8 cellular contexts compared by ENCODE assay signal in the genomic region with DNA sequence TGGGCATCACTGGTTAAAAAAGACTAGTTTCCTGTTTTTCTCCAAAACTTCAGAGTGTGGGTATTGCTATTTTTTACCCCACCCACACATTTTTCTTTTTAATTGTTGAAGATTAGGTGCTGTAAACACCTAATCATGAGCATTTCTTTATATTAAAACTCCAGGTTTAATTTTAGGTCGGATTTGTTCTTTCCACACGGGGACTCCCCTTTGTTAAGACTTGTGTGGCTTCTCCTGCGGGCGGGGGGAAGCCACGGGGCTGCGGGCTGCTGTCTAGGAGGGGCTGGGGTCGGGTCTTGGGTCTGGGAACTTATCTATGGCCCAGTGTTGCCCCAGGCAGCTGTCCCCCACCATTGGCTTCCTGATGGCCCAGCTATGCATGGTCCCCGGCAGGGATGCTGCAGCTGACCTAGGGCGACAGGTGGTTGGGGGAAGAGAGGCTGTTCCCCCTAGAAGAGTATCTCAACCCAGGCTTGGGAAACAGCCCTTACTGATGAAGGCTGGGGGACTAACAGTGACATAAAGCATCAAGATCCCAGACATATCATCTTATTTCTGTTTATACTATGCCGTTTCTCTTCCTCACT.
DNase-seq lines count a peak whose midpoint lies in the region; ATAC-seq and TF ChIP-seq lines count a peak whose summit lies in the region.

No MANE protein-coding gene starts in this region.

- H3K4me3 Mint-ChIP-seq in activated naive CD8-positive, alpha-beta T cell treated with anti-CD3 and anti-CD28 coated beads, Interleukin-2, amount 50 U/mL, for 24 hours = peak overlapping the region; percentile 74

- H3K36me3 Mint-ChIP-seq in activated naive CD8-positive, alpha-beta T cell treated with anti-CD3 and anti-CD28 coated beads, Interleukin-2, amount 50 U/mL, for 24 hours (ENCODE audit: low read depth) = peaks cover 18% of the 10 kb centered on the region

- peak; percentile 79 for DNase-seq in activated effector memory CD4-positive, alpha-beta T cell treated with anti-CD3 and anti-CD28 coated beads, Interleukin-2, amount 50 U/mL, for 16 hours
- no peak for DNase-seq in activated effector memory CD4-positive, alpha-beta T cell treated with Interleukin-2 at 50 U/mL for 16 hours
- no peak for DNase-seq in activated naive CD8-positive, alpha-beta T cell treated with anti-CD3 and anti-CD28 coated beads, Interleukin-2, amount 50 U/mL, for 24 hours
- DNase-seq in substantia nigra (lab: John Stamatoyannopoulos, UW) = peak in 1 of 49 donors; percentile 17
- no peak for DNase-seq in HEK293T (ENCODE audit: extremely low spot score)
- no peak for DNase-seq in head of caudate nucleus

- CTCF ChIA-PET in HEK293T (lab: Yijun Ruan, JAX) = no interaction called here

- ATAC-seq in HG03280 (IDR thresholded peaks at IDR 0.05; ENCODE audit: unreplicated experiment) (peak; percentile 13), GM21528 (IDR thresholded peaks at IDR 0.05; ENCODE audit: low FRiP score, unreplicated experiment) (no peak)
- peak; percentile 30 for ATAC-seq in activated naive CD8-positive, alpha-beta T cell treated with anti-CD3 and anti-CD28 coated beads, Interleukin-2, amount 50 U/mL, for 24 hours

- intact Hi-C loops in head of caudate nucleus (cut with DNase I) = no loop called here

- POLR2A ChIA-PET in HEK293T (lab: Yijun Ruan, JAX) = no interaction called here

- H3K27ac Mint-ChIP-seq in activated naive CD8-positive, alpha-beta T cell treated with anti-CD3 and anti-CD28 coated beads, Interleukin-2, amount 50 U/mL, for 24 hours = peak overlapping the region; percentile 87

- peaks cover 89% of the 10 kb centered on the region for H3K4me1 Mint-ChIP-seq in activated naive CD8-positive, alpha-beta T cell treated with anti-CD3 and anti-CD28 coated beads, Interleukin-2, amount 50 U/mL, for 24 hours

- no peaks in the 10 kb centered on the region for H3K9me3 Mint-ChIP-seq in activated naive CD8-positive, alpha-beta T cell treated with anti-CD3 and anti-CD28 coated beads, Interleukin-2, amount 50 U/mL, for 24 hours

- no peaks in the 10 kb centered on the region for H3K27me3 Mint-ChIP-seq in activated naive CD8-positive, alpha-beta T cell treated with anti-CD3 and anti-CD28 coated beads, Interleukin-2, amount 50 U/mL, for 24 hours

- peak overlapping the region; percentile 79 for H3K27ac ChIP-seq in substantia nigra (ENCODE audit: low read depth, low read length, poor library complexity, severe bottlenecking)

TF ChIP-seq in HEK293T, 16 proteins besides CTCF, POLR2A, EP300 and RAD21:
- no peak for TF ChIP-seq L3MBTL2 (conservative IDR thresholded peaks at IDR 0.05)
- TF ChIP-seq NFRKB (IDR thresholded peaks at IDR 0.05) = no peak
- no peak for TF ChIP-seq ARNT (IDR thresholded peaks at IDR 0.05)
- TF ChIP-seq CTBP1 (IDR thresholded peaks at IDR 0.05; ENCODE audit: borderline replicate concordance) = no peak
- TF ChIP-seq HDGF (IDR thresholded peaks at IDR 0.05; ENCODE audit: borderline replicate concordance) = no peak
- TF ChIP-seq TARDBP (IDR thresholded peaks at IDR 0.05) = no peak
- TF ChIP-seq BHLHE40 (IDR thresholded peaks at IDR 0.05; ENCODE audit: borderline replicate concordance) = no peak
- no peak for TF ChIP-seq SP1 (IDR thresholded peaks at IDR 0.05)
- no peak for TF ChIP-seq FOXM1 (IDR thresholded peaks at IDR 0.05; ENCODE audit: borderline replicate concordance)
